Comparison of ENCODE assay signal across 11 cellular contexts in genomic region chr7:90892213-90892612, GRCh38.
A peak's percentile ranks its signal among the peaks of the same experiment; 100 is the strongest.
DNase-seq lines count a peak whose midpoint lies in the region; ATAC-seq and TF ChIP-seq lines count a peak whose summit lies in the region.
"Had no signal": no experiment of that assay in that cellular context is flagged by ENCODE, and none has a peak within 500 bp of the region (broad histone marks: within the 10 kb centered on the region; RNA-seq: fewer than 3 reads in every experiment).

No MANE protein-coding gene starts in this region.

- no peak overlapping the region for H3K4me3 ChIP-seq in dorsolateral prefrontal cortex
- no peak overlapping the region for H3K4me3 ChIP-seq in suprapubic skin
- H3K4me3 ChIP-seq: lung had no signal

- H3K27me3 ChIP-seq in dorsolateral prefrontal cortex = no peaks in the 10 kb centered on the region
- no peaks in the 10 kb centered on the region for H3K27me3 ChIP-seq in suprapubic skin
- no peaks in the 10 kb centered on the region for H3K27me3 ChIP-seq in CD4-positive, alpha-beta T cell (ENCODE audit: control insufficient read depth, insufficient read depth, low read length)

- H3K36me3 ChIP-seq in suprapubic skin = no peaks in the 10 kb centered on the region

- H3K4me3 Mint-ChIP-seq in CD4-positive, alpha-beta T cell = no peak overlapping the region
- no peak overlapping the region for H3K4me3 Mint-ChIP-seq in naive thymus-derived CD8-positive, alpha-beta T cell

- peak; percentile 93 for ATAC-seq in GM18502 (IDR thresholded peaks at IDR 0.05; ENCODE audit: poor library complexity, unreplicated experiment)
- ATAC-seq in GM21447 (IDR thresholded peaks at IDR 0.05; ENCODE audit: unreplicated experiment) = peak; percentile 75
- ATAC-seq in HG03135 (IDR thresholded peaks at IDR 0.05; ENCODE audit: unreplicated experiment) = peak; percentile 64
- no peak for ATAC-seq in CD4-positive, alpha-beta T cell (ENCODE audit: poor library complexity)
- ATAC-seq in naive thymus-derived CD8-positive, alpha-beta T cell = no peak

- H3K36me3 Mint-ChIP-seq in CD4-positive, alpha-beta T cell (ENCODE audit: low read depth) = no peaks in the 10 kb centered on the region
- no peaks in the 10 kb centered on the region for H3K36me3 Mint-ChIP-seq in naive thymus-derived CD8-positive, alpha-beta T cell

- no peaks in the 10 kb centered on the region for H3K4me1 ChIP-seq in suprapubic skin

- no peaks in the 10 kb centered on the region for H3K9me3 ChIP-seq in suprapubic skin
- H3K9me3 ChIP-seq in CD4-positive, alpha-beta T cell (ENCODE audit: control insufficient read depth, low read length) = no peaks in the 10 kb centered on the region

- H3K27ac ChIP-seq in dorsolateral prefrontal cortex = peak overlapping the region in 39 of 59 donors; percentile 3 to 73 (median 37)
- H3K27ac ChIP-seq in suprapubic skin = no peak overlapping the region
- H3K27ac ChIP-seq in CD4-positive, alpha-beta T cell (ENCODE audit: low read depth, low read length) = no peak overlapping the region
- H3K27ac ChIP-seq: C4-2B had no signal

- WGBS in suprapubic skin = 89% methylated on average over 2 of the region's 2 CpGs

- TF ChIP-seq POLR2A in suprapubic skin (IDR thresholded peaks at IDR 0.05) = no peak

- TF ChIP-seq EP300 in suprapubic skin (IDR thresholded peaks at IDR 0.05) = no peak

- H3K9me3 Mint-ChIP-seq in CD4-positive, alpha-beta T cell = peaks cover 2% of the 10 kb centered on the region
- peaks cover 0 to 7% (median 0%) of the 10 kb centered on the region in 9 donors for H3K9me3 Mint-ChIP-seq in naive thymus-derived CD8-positive, alpha-beta T cell

- POLR2A ChIA-PET in CD4-positive, alpha-beta T cell (lab: Charles Lee) = no interaction called here
- POLR2A ChIA-PET in naive thymus-derived CD8-positive, alpha-beta T cell (lab: Charles Lee) = no interaction called here

- TF ChIP-seq CTCF in dorsolateral prefrontal cortex (IDR thresholded peaks at IDR 0.05 in 54 of 56, conservative IDR thresholded peaks at IDR 0.05 in 2 of 56; ENCODE audit: low read depth in 1 of 56, partially characterized antibody in 56 of 56) (no peak), suprapubic skin (IDR thresholded peaks at IDR 0.05) (no peak)
- TF ChIP-seq CTCF in CD4-positive, alpha-beta T cell (IDR thresholded peaks at IDR 0.05) = no peak

- intact Hi-C loops in dorsolateral prefrontal cortex (cut with DNase I) = no loop called here
- intact Hi-C loops in CD4-positive, alpha-beta T cell (cut with DNase I, micrococcal nuclease) = no loop called here

- H3K27ac Mint-ChIP-seq in CD4-positive, alpha-beta T cell = no peak overlapping the region
- H3K27ac Mint-ChIP-seq in naive thymus-derived CD8-positive, alpha-beta T cell = no peak overlapping the region

- H3K27me3 Mint-ChIP-seq in CD4-positive, alpha-beta T cell = no peaks in the 10 kb centered on the region
- H3K27me3 Mint-ChIP-seq in naive thymus-derived CD8-positive, alpha-beta T cell = peaks cover 0 to 3% (median 0%) of the 10 kb centered on the region in 5 donors

- no peak for DNase-seq in dorsolateral prefrontal cortex
- DNase-seq in suprapubic skin (ENCODE audit: low spot score in 2 of 2) = no peak
- DNase-seq in T1000 (lab: John Stamatoyannopoulos, UW) = no peak
- no peak for DNase-seq in CD4-positive, alpha-beta T cell
- DNase-seq in naive thymus-derived CD8-positive, alpha-beta T cell = no peak
- DNase-seq: NCI-H446 treated with DMSO at 0.1 percent for 48 hours had no signal

- CTCF ChIA-PET in CD4-positive, alpha-beta T cell (lab: Charles Lee) = no interaction called here

- no peaks in the 10 kb centered on the region for H3K4me1 Mint-ChIP-seq in CD4-positive, alpha-beta T cell (ENCODE audit: low read depth)
- no peaks in the 10 kb centered on the region for H3K4me1 Mint-ChIP-seq in naive thymus-derived CD8-positive, alpha-beta T cell

Comparison
In these comparisons a context has a peak if more than half of its experiments do, and no peak if none do; other contexts are left out.
1. ATAC-seq: peak in GM18502 (single experiment), GM21447 (single experiment) and HG03135 (single experiment); none in CD4-positive, alpha-beta T cell (single experiment) and naive thymus-derived CD8-positive, alpha-beta T cell (0 of 2).
2. H3K27ac ChIP-seq: peak in dorsolateral prefrontal cortex (39 of 59); none in suprapubic skin (single experiment) and CD4-positive, alpha-beta T cell (single experiment).